Comparison of ENCODE assay signal across 8 cellular contexts in the genomic region with DNA sequence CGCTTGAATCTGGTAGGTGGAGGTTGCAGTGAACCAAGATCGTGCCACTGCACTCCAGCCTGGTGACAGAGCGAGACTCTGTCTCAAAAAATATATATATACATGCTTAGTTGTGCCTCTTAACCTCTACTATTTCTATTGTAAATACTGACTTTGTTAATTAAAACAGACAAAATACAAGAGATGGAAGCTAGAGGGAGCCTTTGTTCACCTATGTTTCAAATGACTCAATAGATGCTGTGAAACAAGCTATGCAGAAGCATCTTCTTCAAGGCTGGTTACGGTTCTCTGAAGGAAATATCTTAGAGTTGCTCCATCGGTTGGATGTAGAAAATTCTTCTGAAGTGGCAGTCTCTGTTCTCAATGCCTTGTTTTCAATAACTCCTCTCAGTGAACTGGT. TPM values are rescaled to one million over a fixed set of nuclear protein-coding genes. Genes with fewer than 3 reads are reported as not detected.
A peak's percentile ranks its signal among the peaks of the same experiment; 100 is the strongest.
DNase-seq lines count a peak whose midpoint lies in the region; ATAC-seq and TF ChIP-seq lines count a peak whose summit lies in the region.

No MANE protein-coding gene starts in this region.

- no peaks in the 10 kb centered on the region for H3K4me1 ChIP-seq in uterus

- TF ChIP-seq CTCF in CD4-positive, alpha-beta T cell (IDR thresholded peaks at IDR 0.05) = peak; percentile 62
- TF ChIP-seq CTCF in brain microvascular endothelial cell (IDR thresholded peaks at IDR 0.05; ENCODE audit: low read depth, low read length, missing control alignments) (peak; percentile 52), uterus (IDR thresholded peaks at IDR 0.05) (peak; percentile 46 to 63 (median 54))

- no peak for TF ChIP-seq POLR2A in uterus (IDR thresholded peaks at IDR 0.05)

- DNase-seq in CD4-positive, alpha-beta T cell = no peak
- DNase-seq in NCI-H526 treated with DMSO at 0.1 percent for 48 hours (lab: John Stamatoyannopoulos, UW) (peak; percentile 6), brain microvascular endothelial cell (peak; percentile 31), left lobe of liver (ENCODE audit: low spot score) (no peak), uterus (no peak), cerebellar nuclear complex (lab: John Stamatoyannopoulos, UW) (no peak)

- no peaks in the 10 kb centered on the region for H3K27me3 Mint-ChIP-seq in CD4-positive, alpha-beta T cell

- H3K4me3 Mint-ChIP-seq in CD4-positive, alpha-beta T cell = no peak overlapping the region

- H3K9me3 ChIP-seq in CD4-positive, alpha-beta T cell (ENCODE audit: control insufficient read depth, low read length) = no peaks in the 10 kb centered on the region
- no peaks in the 10 kb centered on the region for H3K9me3 ChIP-seq in uterus

- no peaks in the 10 kb centered on the region for H3K27me3 ChIP-seq in CD4-positive, alpha-beta T cell (ENCODE audit: control insufficient read depth, insufficient read depth, low read length)
- H3K27me3 ChIP-seq in brain microvascular endothelial cell (replicated peaks) (no peaks in the 10 kb centered on the region), uterus (no peaks in the 10 kb centered on the region)

- in situ Hi-C loops in brain microvascular endothelial cell (cut with HindIII; ENCODE audit: low pct_ligation_motif_present, low sequenced_read_pairs) = no loop called here

- H3K4me3 ChIP-seq in brain microvascular endothelial cell (ENCODE audit: low read depth, low read length) (no peak overlapping the region), uterus (no peak overlapping the region)

- intact Hi-C loops in CD4-positive, alpha-beta T cell (cut with DNase I, micrococcal nuclease) = loop anchor here (1.0 to 10.0 kb wide), 5 partner anchors 202 to 776 kb away; a partner anchor contains a TSS
- intact Hi-C loops in uterus (cut with DNase I; ENCODE audit: low total_unique reads) = no loop called here

- no peaks in the 10 kb centered on the region for H3K36me3 Mint-ChIP-seq in CD4-positive, alpha-beta T cell (ENCODE audit: low read depth)

- H3K4me1 Mint-ChIP-seq in CD4-positive, alpha-beta T cell (ENCODE audit: low read depth) = peaks cover 6% of the 10 kb centered on the region

- H3K27ac ChIP-seq in CD4-positive, alpha-beta T cell (ENCODE audit: low read depth, low read length) = no peak overlapping the region
- H3K27ac ChIP-seq in brain microvascular endothelial cell (no peak overlapping the region), uterus (no peak overlapping the region)

- POLR2A ChIA-PET in CD4-positive, alpha-beta T cell (lab: Charles Lee) = interaction anchor here (1.0 to 1.2 kb wide), 2 partner anchors 203 to 774 kb away, joined by 3 to 4 read pairs; a partner anchor contains a TSS

- no peak overlapping the region for H3K27ac Mint-ChIP-seq in CD4-positive, alpha-beta T cell

- H3K36me3 ChIP-seq in brain microvascular endothelial cell (replicated peaks) (no peaks in the 10 kb centered on the region), uterus (no peaks in the 10 kb centered on the region)

- peak; percentile 79 for ATAC-seq in CD4-positive, alpha-beta T cell (ENCODE audit: poor library complexity)
- peak; percentile 80 for ATAC-seq in GM18517 (IDR thresholded peaks at IDR 0.05; ENCODE audit: unreplicated experiment)
- peak; percentile 85 for ATAC-seq in HG03025 (IDR thresholded peaks at IDR 0.05; ENCODE audit: low FRiP score, unreplicated experiment)
- peak; percentile 82 for ATAC-seq in left lobe of liver

- no peaks in the 10 kb centered on the region for H3K9me3 Mint-ChIP-seq in CD4-positive, alpha-beta T cell

- CTCF ChIA-PET in CD4-positive, alpha-beta T cell (lab: Charles Lee) = interaction anchor here (0.7 to 1.6 kb wide), 9 partner anchors 8 to 778 kb away, joined by 3 to 8 read pairs (median 4); a partner anchor contains a TSS

RNA-seq across cellular contexts. Expression of a gene that starts 6.2 kb away (rescaled TPM):
- under 1 TPM; 0.58 to 0.61 TPM for total RNA-seq in CD4-positive, alpha-beta T cell
- total RNA-seq in left lobe of liver = 0.38 TPM
- 10 to 100 TPM in 1 of 4 donors, 1 to 10 TPM in 1, not detected in 2; 2.9 to 36.2 TPM for total RNA-seq in uterus

RNA-seq across cellular contexts. Expression of a gene that starts 6.5 kb away (rescaled TPM):
- 10 to 100 TPM; 88.5 to 91.4 TPM for total RNA-seq in CD4-positive, alpha-beta T cell
- 4.3 TPM for total RNA-seq in left lobe of liver
- 10 to 100 TPM; 25.6 to 65.9 (median 55.2) TPM for total RNA-seq in uterus

RNA-seq across cellular contexts. Expression of a gene that starts 35.6 kb away (rescaled TPM):
- not detected for total RNA-seq in CD4-positive, alpha-beta T cell
- total RNA-seq in left lobe of liver = not detected
- under 1 TPM in 1 of 4 donors, not detected in 3; 0.07 TPM for total RNA-seq in uterus

Comparison
In these comparisons a context has a peak if more than half of its experiments do, and no peak if none do; other contexts are left out.
1. DNase-seq: peak in NCI-H526 treated with DMSO at 0.1 percent for 48 hours (single experiment) and brain microvascular endothelial cell (single experiment); none in CD4-positive, alpha-beta T cell (0 of 10), left lobe of liver (single experiment), uterus (0 of 2) and cerebellar nuclear complex (0 of 2).
2. Peak in every context shown above with its lines, with median percentiles within 50 percentile points of each other: ATAC-seq and CTCF ChIP-seq.